8 cellular contexts compared by ENCODE assay signal in genomic region chr19:13091400-13092161, GRCh38. TPM values are rescaled to one million over a fixed set of nuclear protein-coding genes. Genes with fewer than 3 reads are reported as not detected.
DNase-seq lines count a peak whose midpoint lies in the region; ATAC-seq and TF ChIP-seq lines count a peak whose summit lies in the region.

No MANE protein-coding gene starts in this region.

- H3K27ac ChIP-seq in heart right ventricle, result peak overlapping the region; percentile 43 to 95 (median 88)

- no peak overlapping the region for H3K27ac Mint-ChIP-seq in immature natural killer cell

- no peak for TF ChIP-seq CTCF in heart right ventricle (IDR thresholded peaks at IDR 0.05)

- H3K9me3 Mint-ChIP-seq in immature natural killer cell, result no peaks in the 10 kb centered on the region

- H3K4me3 ChIP-seq in adipocyte (ENCODE audit: low read length) (peak overlapping the region; percentile 1), heart right ventricle (peak overlapping the region in 1 of 10 donors; percentile 1)

- H3K4me1 Mint-ChIP-seq in immature natural killer cell, result peaks cover 4 to 7% of the 10 kb centered on the region in 2 donors

- peaks cover 15 to 21% (median 18%) of the 10 kb centered on the region in 3 donors for H3K27me3 Mint-ChIP-seq in immature natural killer cell (ENCODE audit: low read depth in 3 of 3)

- WGBS in heart right ventricle, 2 donors, result 57 to 68% methylated on average over 25 of the region's 25 CpGs

- H3K27me3 ChIP-seq in adipocyte (replicated peaks; ENCODE audit: control insufficient read depth, insufficient read depth, low read length), result no peaks in the 10 kb centered on the region
- no peaks in the 10 kb centered on the region for H3K27me3 ChIP-seq in heart right ventricle

- intact Hi-C loops in heart right ventricle (cut with DNase I), result loop anchor here in 8 of 10 donors (2.0 to 5.0 kb wide), 6 partner anchors 23 to 114 kb away; no protein-coding TSS in a partner anchor

- H3K4me1 ChIP-seq in adipocyte (ENCODE audit: control insufficient read depth, insufficient read depth, low read length) (peaks cover 34% of the 10 kb centered on the region), heart right ventricle (peaks cover 41 to 78% (median 65%) of the 10 kb centered on the region in 9 donors)

- no peak overlapping the region for H3K4me3 Mint-ChIP-seq in immature natural killer cell

- H3K36me3 ChIP-seq in adipocyte (ENCODE audit: control insufficient read depth, insufficient read depth, low read length, severe bottlenecking), result peaks cover 43% of the 10 kb centered on the region
- H3K36me3 ChIP-seq in heart right ventricle, result peaks cover 0 to 60% (median 0%) of the 10 kb centered on the region in 9 donors

- H3K36me3 Mint-ChIP-seq in immature natural killer cell, result no peaks in the 10 kb centered on the region

- DNase-seq in COR-L47 (lab: John Stamatoyannopoulos, UW), result peak; percentile 37
- DNase-seq in adipocyte (ENCODE audit: low read depth), result peak; percentile 79
- DNase-seq in heart right ventricle, result peak; percentile 64 to 77
- DNase-seq in renal cortical epithelial cell (ENCODE audit: low read depth), result peak; percentile 73
- no peak for DNase-seq in HT-29 (ENCODE audit: low spot score)
- DNase-seq in COLO668 (lab: John Stamatoyannopoulos, UW; ENCODE audit: unreplicated experiment), result no peak
- no peak for DNase-seq in immature natural killer cell

- H3K9me3 ChIP-seq in adipocyte (ENCODE audit: control insufficient read depth, low read length) (no peaks in the 10 kb centered on the region), heart right ventricle (no peaks in the 10 kb centered on the region)

- peak overlapping the region; percentile 78 for H3K9ac ChIP-seq in adipocyte (ENCODE audit: low read length)

- ATAC-seq in heart right ventricle, result peak; percentile 22 to 69 (median 55)
- no peak for ATAC-seq in HG03432 (IDR thresholded peaks at IDR 0.05; ENCODE audit: unreplicated experiment)

RNA-seq across cellular contexts. Expression of gene LYL1, which starts 11.1 kb away (rescaled TPM):
- total RNA-seq in heart right ventricle, result 1 to 10 TPM; 3.4 to 9.9 (median 6.1) TPM
- polyA plus RNA-seq in heart right ventricle, result 10 to 100 TPM; 11.5 to 13.0 TPM
- total RNA-seq in renal cortical epithelial cell, result 0.20 and 1.7 TPM in 2 replicates
- total RNA-seq in HT-29 (2014; rRNA removed; shearing (Covaris generic)), result 1.8 and 2.5 TPM in 2 replicates
- 1 to 10 TPM; 1.1 to 2.2 (median 2.1) TPM for polyA plus RNA-seq in immature natural killer cell

RNA-seq across cellular contexts. Expression of gene TRMT1, which starts 25.0 kb away (rescaled TPM):
- total RNA-seq in heart right ventricle, result 10 to 100 TPM; 10.5 to 22.4 (median 14.2) TPM
- 10 to 100 TPM; 33.1 to 54.0 TPM for polyA plus RNA-seq in heart right ventricle
- 30.0 and 32.8 TPM in 2 replicates for total RNA-seq in renal cortical epithelial cell
- 52.8 and 59.8 TPM in 2 replicates for total RNA-seq in HT-29 (2014; rRNA removed; shearing (Covaris generic))
- polyA plus RNA-seq in immature natural killer cell, result 10 to 100 TPM; 13.2 to 16.5 (median 16.3) TPM

RNA-seq across cellular contexts. Expression of gene NACC1, which starts 26.5 kb away (rescaled TPM):
- total RNA-seq in heart right ventricle, result 10 to 100 TPM; 31.1 to 58.0 (median 35.1) TPM
- polyA plus RNA-seq in heart right ventricle, result 10 to 100 TPM; 23.9 to 25.0 TPM
- 36.5 and 119 TPM in 2 replicates for total RNA-seq in renal cortical epithelial cell
- 130 and 133 TPM in 2 replicates for total RNA-seq in HT-29 (2014; rRNA removed; shearing (Covaris generic))
- polyA plus RNA-seq in immature natural killer cell, result 1 to 10 TPM in 2 of 3 donors, not detected in 1; 1.2 to 2.8 TPM

RNA-seq across cellular contexts. Expression of gene STX10, which starts 58.6 kb away (rescaled TPM):
- total RNA-seq in heart right ventricle, result 10 to 100 TPM; 18.7 to 50.4 (median 25.4) TPM
- 10 to 100 TPM; 60.5 to 69.9 TPM for polyA plus RNA-seq in heart right ventricle
- 37.1 and 67.0 TPM in 2 replicates for total RNA-seq in renal cortical epithelial cell
- 86.0 and 102 TPM in 2 replicates for total RNA-seq in HT-29 (2014; rRNA removed; shearing (Covaris generic))
- polyA plus RNA-seq in immature natural killer cell, result 10 to 100 TPM; 56.8 to 92.5 (median 66.0) TPM

RNA-seq across cellular contexts. Expression of gene IER2, which starts 58.6 kb away (rescaled TPM):
- total RNA-seq in heart right ventricle, result 10 to 100 TPM; 19.2 to 54.6 (median 36.0) TPM
- 10 to 100 TPM; 29.5 to 42.8 TPM for polyA plus RNA-seq in heart right ventricle
- 15.6 and 27.9 TPM in 2 replicates for total RNA-seq in renal cortical epithelial cell
- total RNA-seq in HT-29 (2014; rRNA removed; shearing (Covaris generic)), result 144 and 159 TPM in 2 replicates
- 100 to 1,000 TPM; 395 to 487 (median 487) TPM for polyA plus RNA-seq in immature natural killer cell

Comparison
In these comparisons a context has a peak if more than half of its experiments do, and no peak if none do; other contexts are left out.
1. DNase-seq: peak in COR-L47 (single experiment), adipocyte (single experiment), heart right ventricle (2 of 2) and renal cortical epithelial cell (single experiment); none in HT-29 (single experiment), COLO668 (single experiment) and immature natural killer cell (0 of 3).